ENCODE assay signal across 1 cellular context in genomic region chr10:102398172-102399020, GRCh38.
TF ChIP-seq lines count a peak whose summit lies in the region.

No MANE protein-coding gene starts in this region.

TF ChIP-seq in GM12878, 131 proteins besides CTCF, POLR2A, EP300 and RAD21:
- no peak for TF ChIP-seq CUX1 (IDR thresholded peaks at IDR 0.05; ENCODE audit: insufficient replicate concordance, low read depth, low read length)
- no peak for TF ChIP-seq MXI1 (IDR thresholded peaks at IDR 0.05; ENCODE audit: low read depth, low read length)
- no peak for TF ChIP-seq CBFB (IDR thresholded peaks at IDR 0.05; ENCODE audit: low read depth)
- TF ChIP-seq ZBED1 (IDR thresholded peaks at IDR 0.05; ENCODE audit: borderline replicate concordance) = no peak
